Comparison of ENCODE assay signal across 34 cellular contexts in the genomic region with DNA sequence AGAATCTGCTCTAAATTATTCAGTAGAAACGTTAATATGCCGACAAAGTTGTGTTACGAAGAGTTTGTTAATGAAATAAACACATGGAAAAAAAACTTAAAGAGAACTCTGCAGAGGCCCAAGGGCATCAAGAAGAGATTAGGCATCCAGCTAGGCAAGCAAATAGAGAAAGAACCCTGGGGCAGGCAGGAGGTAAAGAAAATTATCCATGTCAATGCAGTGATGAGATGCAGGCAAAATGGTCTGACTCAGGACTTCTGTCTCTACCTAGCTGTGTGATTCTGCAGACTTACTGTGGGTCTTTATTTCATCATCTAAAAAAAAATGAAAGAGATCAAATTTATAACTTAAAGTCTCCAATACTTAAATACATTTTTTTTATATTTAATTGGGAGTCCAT.
"Had no signal": no experiment of that assay in that cellular context is flagged by ENCODE, and none has a peak within 500 bp of the region (broad histone marks: within the 10 kb centered on the region; RNA-seq: fewer than 3 reads in every experiment).

No MANE protein-coding gene starts in this region.

- H3K36me3 Mint-ChIP-seq: activated CD4-positive, alpha-beta memory T cell treated with anti-CD3 and anti-CD28 coated beads for 36 hours; activated naive CD4-positive, alpha-beta T cell treated with anti-CD3 and anti-CD28 coated beads, Interleukin-2, amount 50 U/mL, for 72 hours; activated naive CD8-positive, alpha-beta T cell treated with anti-CD3 and anti-CD28 coated beads for 36 hours had no signal

- H3K27ac ChIP-seq: adrenal gland, body of pancreas, brain microvascular endothelial cell, breast epithelium, VCaP had no signal

- DNase-seq: activated CD4-positive, alpha-beta memory T cell treated with anti-CD3 and anti-CD28 coated beads for 36 hours; activated CD4-positive, alpha-beta T cell treated with anti-CD3 and anti-CD28 coated beads for 4 hours; activated CD4-positive, alpha-beta T cell treated with anti-CD3 and anti-CD28 coated beads, Interleukin-2, amount 10 ng/mL, durations not matched to agents 24 days and 14 days; activated CD4-positive, alpha-beta T cell treated with anti-CD3 and anti-CD28 coated beads, Interleukin-2, amount 50 U/mL, for 1 hour; activated CD4-positive, alpha-beta T cell treated with anti-CD3 and anti-CD28 coated beads, Interleukin-2, amount 50 U/mL, for 4 hours; activated CD4-positive, CD25-positive, alpha-beta regulatory T cell; activated CD8-positive, alpha-beta memory T cell treated with anti-CD3 and anti-CD28 coated beads, Interleukin-2, amount 50 U/mL, for 4 hours; activated CD8-positive, alpha-beta T cell treated with anti-CD3 and anti-CD28 coated beads for 36 hours; activated effector memory CD4-positive, alpha-beta T cell treated with anti-CD3 and anti-CD28 coated beads, Interleukin-2, amount 50 U/mL, for 16 hours; activated gamma-delta T cell treated with Interleukin-2 at 50 U/mL for 16 hours; activated naive CD4-positive, alpha-beta T cell; activated naive CD4-positive, alpha-beta T cell treated with anti-CD3 and anti-CD28 coated beads for 36 hours; activated naive CD4-positive, alpha-beta T cell treated with anti-CD3 and anti-CD28 coated beads, Interleukin-2, amount 50 U/mL, for 16 hours; activated naive CD8-positive, alpha-beta T cell treated with anti-CD3 and anti-CD28 coated beads for 36 hours; activated T-cell treated with anti-CD3 and anti-CD28 coated beads for 4 hours; activated T-cell treated with anti-CD3 and anti-CD28 coated beads, Interleukin-2, amount 50 U/mL, for 1 hour; activated T-cell treated with anti-CD3 and anti-CD28 coated beads, Interleukin-2, amount 50 U/mL, for 4 hours; activated T-cell treated with anti-CD3 and anti-CD28 coated beads, Interleukin-2, amount 50 U/mL, for 72 hours; adrenal gland; amniotic stem cell; aorta; body of pancreas; brain microvascular endothelial cell; central memory CD4-positive, alpha-beta T cell; T-helper 2 cell; T-helper 9 cell had no signal

- ATAC-seq: activated CD4-positive, CD25-positive, alpha-beta regulatory T cell treated with anti-CD3 and anti-CD28 coated beads, Interleukin-2, amount 50 U/mL, for 24 hours; activated CD8-positive, alpha-beta T cell treated with anti-CD3 and anti-CD28 coated beads for 36 hours; activated naive CD4-positive, alpha-beta T cell treated with anti-CD3 and anti-CD28 coated beads, Interleukin-2, amount 50 U/mL, for 72 hours; activated T-cell treated with anti-CD3 and anti-CD28 coated beads, Interleukin-2, amount 50 U/mL, for 4 hours; activated T-cell treated with anti-CD3 and anti-CD28 coated beads, Interleukin-2, amount 50 U/mL, for 72 hours; activated T-helper 17 cell treated with anti-CD3 and anti-CD28 coated beads, Interleukin-2, amount 50 U/mL, for 72 hours; body of pancreas had no signal

- H3K9me3 Mint-ChIP-seq: activated CD4-positive, alpha-beta T cell treated with anti-CD3 and anti-CD28 coated beads, Interleukin-2, amount 10 ng/mL, durations not matched to agents 24 days and 14 days had no signal

- H3K9me3 ChIP-seq: adrenal gland, body of pancreas had no signal

- H3K27me3 ChIP-seq: adrenal gland, body of pancreas, brain microvascular endothelial cell, breast epithelium had no signal

- H3K27ac Mint-ChIP-seq: activated CD4-positive, alpha-beta memory T cell treated with anti-CD3 and anti-CD28 coated beads for 36 hours; activated CD4-positive, alpha-beta T cell treated with anti-CD3 and anti-CD28 coated beads, Interleukin-2, amount 10 ng/mL, durations not matched to agents 24 days and 14 days; activated CD8-positive, alpha-beta T cell treated with anti-CD3 and anti-CD28 coated beads for 36 hours; activated naive CD4-positive, alpha-beta T cell treated with anti-CD3 and anti-CD28 coated beads for 36 hours; activated naive CD4-positive, alpha-beta T cell treated with anti-CD3 and anti-CD28 coated beads, Interleukin-2, amount 50 U/mL, for 72 hours; activated naive CD8-positive, alpha-beta T cell treated with anti-CD3 and anti-CD28 coated beads for 36 hours; activated T-cell treated with anti-CD3 and anti-CD28 coated beads, Interleukin-2, amount 50 U/mL, for 72 hours; activated T-helper 1 cell treated with anti-CD3 and anti-CD28 coated beads, Interleukin-12 subunit alpha, Interleukin-12 subunit beta, Interleukin-2, Interleukin-4 antibody, amounts not matched to agents 30 ng/mL and 10 ng/mL and 1 ng/mL, durations not matched to agents 14 hours and 24 hours and 36 hours; activated T-helper 17 cell treated with anti-CD3 and anti-CD28 coated beads, Interleukin-2, amount 50 U/mL, for 72 hours; T-helper 1 cell treated with Interleukin-12 subunit alpha and Interleukin-12 subunit beta and Interleukin-4 antibody, amounts not matched to agents 30 μg/mL and 1 μg/mL, for 36 hours; T-helper 2 cell treated with Interferon-gamma antibody and Interleukin-4, amounts not matched to agents 5 μg/mL and 100 μg/mL, for 36 hours had no signal

- H3K4me1 ChIP-seq: adrenal gland, body of pancreas, breast epithelium had no signal

- H3K4me3 Mint-ChIP-seq: activated CD4-positive, alpha-beta memory T cell treated with anti-CD3 and anti-CD28 coated beads for 36 hours; activated CD4-positive, alpha-beta T cell treated with anti-CD3 and anti-CD28 coated beads, Interleukin-2, amount 10 ng/mL, durations not matched to agents 24 days and 14 days; activated CD8-positive, alpha-beta T cell treated with anti-CD3 and anti-CD28 coated beads for 36 hours; activated naive CD4-positive, alpha-beta T cell treated with anti-CD3 and anti-CD28 coated beads for 36 hours; activated naive CD8-positive, alpha-beta T cell treated with anti-CD3 and anti-CD28 coated beads for 36 hours; activated T-cell treated with anti-CD3 and anti-CD28 coated beads, Interleukin-2, amount 50 U/mL, for 4 hours; activated T-cell treated with anti-CD3 and anti-CD28 coated beads, Interleukin-2, amount 50 U/mL, for 72 hours; activated T-helper 1 cell treated with anti-CD3 and anti-CD28 coated beads, Interleukin-12 subunit alpha, Interleukin-12 subunit beta, Interleukin-2, Interleukin-4 antibody, amounts not matched to agents 30 ng/mL and 10 ng/mL and 1 ng/mL, durations not matched to agents 14 hours and 24 hours and 36 hours; activated T-helper 17 cell treated with anti-CD3 and anti-CD28 coated beads, Interleukin-2, amount 50 U/mL, for 72 hours; T-helper 1 cell treated with Interleukin-12 subunit alpha and Interleukin-12 subunit beta and Interleukin-4 antibody, amounts not matched to agents 30 μg/mL and 1 μg/mL, for 36 hours; T-helper 2 cell treated with Interferon-gamma antibody and Interleukin-4, amounts not matched to agents 5 μg/mL and 100 μg/mL, for 36 hours had no signal

- H3K4me3 ChIP-seq: adrenal gland, body of pancreas, breast epithelium had no signal

- H3K36me3 ChIP-seq: adrenal gland, brain microvascular endothelial cell, breast epithelium had no signal

- H3K4me1 Mint-ChIP-seq: activated CD4-positive, alpha-beta T cell treated with anti-CD3 and anti-CD28 coated beads, Interleukin-2, amount 10 ng/mL, durations not matched to agents 24 days and 14 days; activated naive CD8-positive, alpha-beta T cell treated with anti-CD3 and anti-CD28 coated beads for 36 hours; activated T-helper 17 cell treated with anti-CD3 and anti-CD28 coated beads, Interleukin-2, amount 50 U/mL, for 72 hours had no signal

- H3K27me3 Mint-ChIP-seq: activated CD4-positive, alpha-beta memory T cell treated with anti-CD3 and anti-CD28 coated beads for 36 hours; activated CD4-positive, alpha-beta T cell treated with anti-CD3 and anti-CD28 coated beads, Interleukin-2, amount 10 ng/mL, durations not matched to agents 24 days and 14 days; activated CD8-positive, alpha-beta T cell treated with anti-CD3 and anti-CD28 coated beads for 36 hours; activated naive CD8-positive, alpha-beta T cell treated with anti-CD3 and anti-CD28 coated beads for 36 hours; activated T-helper 17 cell treated with anti-CD3 and anti-CD28 coated beads, Interleukin-2, amount 50 U/mL, for 72 hours had no signal
